In genomic region chr18:13514558-13514957, GRCh38 we compare ENCODE assay signal across 20 cellular contexts.
"Had no signal": no experiment of that assay in that cellular context is flagged by ENCODE, and none has a peak within 500 bp of the region (broad histone marks: within the 10 kb centered on the region; RNA-seq: fewer than 3 reads in every experiment).

No MANE protein-coding gene starts in this region.

- H3K9me3 ChIP-seq: breast epithelium had no signal

- ATAC-seq: activated CD8-positive, alpha-beta memory T cell treated with anti-CD3 and anti-CD28 coated beads, Interleukin-2, amount 10 ng/mL, durations not matched to agents 7 days and 5 days had no signal

- H3K27me3 ChIP-seq: breast epithelium had no signal

- H3K4me1 ChIP-seq: breast epithelium had no signal

- H3K4me3 ChIP-seq: breast epithelium, PC-9 had no signal

- DNase-seq: activated B cell treated with CpG ODN at 0.5 μM for 24 hours; activated CD4-positive, alpha-beta T cell treated with anti-CD3 and anti-CD28 coated beads for 1 hour; activated CD4-positive, alpha-beta T cell treated with anti-CD3 and anti-CD28 coated beads, Interleukin-2, amount 10 ng/mL, durations not matched to agents 24 days and 14 days; activated CD4-positive, alpha-beta T cell treated with anti-CD3 and anti-CD28 coated beads, Interleukin-2, amount 50 U/mL, for 48 hours; activated CD8-positive, alpha-beta memory T cell treated with anti-CD3 and anti-CD28 coated beads, Interleukin-2, amount 10 ng/mL, durations not matched to agents 7 days and 5 days; activated effector memory CD4-positive, alpha-beta T cell treated with Interleukin-2 at 50 U/mL for 16 hours; activated naive CD4-positive, alpha-beta T cell; activated T-cell treated with anti-CD3 and anti-CD28 coated beads, Interleukin-2, amount 50 U/mL, for 24 hours; aorta; central memory CD4-positive, alpha-beta T cell; MM.1S; NCI-H1105 treated with DMSO at 0.1 percent for 48 hours; NCI-H1436 treated with DMSO at 0.1 percent for 48 hours; NCI-H187; NCI-H2081; NCI-H446; NCI-H526 treated with DMSO at 0.1 percent for 48 hours; PC-9; SHP77 treated with DMSO at 0.1 percent for 48 hours had no signal

- H3K36me3 ChIP-seq: breast epithelium had no signal

- H3K27ac ChIP-seq: breast epithelium, PC-9 had no signal
